Comparison of ENCODE assay signal across 35 cellular contexts in genomic region chr9:88690628-88691027, GRCh38.
"Had no signal": no experiment of that assay in that cellular context is flagged by ENCODE, and none has a peak within 500 bp of the region (broad histone marks: within the 10 kb centered on the region; RNA-seq: fewer than 3 reads in every experiment).

No MANE protein-coding gene starts in this region.

- H3K36me3 ChIP-seq: MG63 had no signal

- H3K27ac ChIP-seq: KMS-11 had no signal

- H3K27me3 ChIP-seq: MG63 had no signal

- H3K9me3 ChIP-seq: MG63 had no signal

- DNase-seq: Karpas-422, Kasumi-1, KG1, MG63, MM.1S, MV-4-11, NCI-H1048, NCI-H1092, NCI-H1092 treated with DMSO at 0.1 percent for 48 hours, NCI-H1105, NCI-H1105 treated with DMSO at 0.1 percent for 48 hours, NCI-H1417, NCI-H1417 treated with DMSO at 0.1 percent for 48 hours, NCI-H1436, NCI-H1436 treated with DMSO at 0.1 percent for 48 hours, NCI-H146, NCI-H1694, NCI-H1694 treated with DMSO at 0.1 percent for 48 hours, NCI-H187, NCI-H187 treated with DMSO at 0.1 percent for 48 hours, NCI-H1930, NCI-H2029, NCI-H2029 treated with DMSO at 0.1 percent for 48 hours, NCI-H2081, NCI-H2081 treated with DMSO at 0.1 percent for 48 hours, NCI-H2107, NCI-H2171, NCI-H2171 treated with DMSO at 0.1 percent for 48 hours, NCI-H2227 treated with DMSO at 0.1 percent for 48 hours, NCI-H226, NCI-H345, NCI-H446, NCI-H446 treated with DMSO at 0.1 percent for 48 hours, NCI-H510A had no signal

- H3K4me3 ChIP-seq: MG63 had no signal
